ENCODE assay signal across 23 cellular contexts in the genomic region with DNA sequence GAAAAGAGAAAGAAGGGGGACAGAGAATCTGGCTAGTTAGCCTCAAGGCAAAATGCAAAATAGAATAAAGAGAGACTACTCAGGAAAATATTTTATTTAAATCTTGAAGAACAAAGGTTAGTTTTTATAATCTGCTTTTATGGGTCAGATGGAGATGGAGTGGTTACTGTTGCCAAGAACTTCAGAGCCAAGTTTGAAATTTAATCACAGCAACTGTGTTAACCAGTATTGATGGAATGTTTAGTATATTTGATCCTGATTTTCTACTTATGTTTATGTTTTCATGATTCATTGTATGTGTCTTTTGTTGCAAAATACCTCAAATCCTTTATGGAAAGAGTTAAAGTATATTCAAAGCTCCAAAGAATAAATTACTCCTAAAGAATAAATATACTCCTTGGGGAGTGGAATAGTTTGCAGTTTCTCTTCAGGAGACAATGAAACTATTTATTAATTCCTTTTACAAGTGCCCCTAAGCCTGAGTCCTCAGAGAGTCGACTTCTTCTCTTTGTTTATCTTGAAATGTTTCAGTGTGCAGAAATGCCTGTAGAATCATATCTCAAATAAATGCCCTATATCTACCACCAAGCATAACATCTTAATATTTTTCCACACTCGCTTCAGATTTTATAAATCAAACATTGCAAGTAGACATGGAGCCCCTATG.
DNase-seq lines count a peak whose midpoint lies in the region; ATAC-seq and TF ChIP-seq lines count a peak whose summit lies in the region.
"Had no signal": no experiment of that assay in that cellular context is flagged by ENCODE, and none has a peak within 500 bp of the region (broad histone marks: within the 10 kb centered on the region; RNA-seq: fewer than 3 reads in every experiment).

No MANE protein-coding gene starts in this region.

- DNase-seq in HCEC 1CT (peak; percentile 72), RWPE2 (ENCODE audit: low spot score) (no peak), fibroblast of the aortic adventitia (ENCODE audit: low read depth) (peak; percentile 57), sciatic nerve (ENCODE audit: low spot score) (no peak), MM.1S (no peak), GM10266 (ENCODE audit: extremely low spot score) (no peak), NCI-H1092 treated with DMSO at 0.1 percent for 48 hours (lab: John Stamatoyannopoulos, UW) (no peak)
- DNase-seq: activated B cell treated with CpG ODN at 0.5 μM for 24 hours; activated CD4-positive, alpha-beta T cell treated with anti-CD3 and anti-CD28 coated beads, Interleukin-2, amount 50 U/mL, for 4 hours; activated CD8-positive, alpha-beta memory T cell treated with anti-CD3 and anti-CD28 coated beads, Interleukin-2, amount 50 U/mL, for 4 hours; aorta; EL; KG1; naive thymus-derived CD8-positive, alpha-beta T cell; NCI-H1048; NCI-H187 treated with DMSO at 0.1 percent for 48 hours; NCI-H345; NCI-H748 treated with DMSO at 0.1 percent for 48 hours; stimulated activated naive CD8-positive, alpha-beta T cell treated with anti-CD3 and anti-CD28 coated beads, Interleukin-15, Interleukin-2, amounts not matched to agents 100 U/mL and 50 U/mL, for 24 hours had no signal

- intact Hi-C loops in sciatic nerve (cut with DNase I): no loop called here

- H3K4me1 ChIP-seq in RWPE2 (ENCODE audit: insufficient read depth, poor library complexity, severe bottlenecking) (peaks cover 62% of the 10 kb centered on the region), MM.1S (ENCODE audit: low read length) (no peaks in the 10 kb centered on the region)
- H3K4me1 ChIP-seq: parathyroid adenoma, right atrium auricular region had no signal

- no peaks in the 10 kb centered on the region for H3K9me2 ChIP-seq in MM.1S (replicated peaks; ENCODE audit: insufficient read depth, low read length)

- no peaks in the 10 kb centered on the region for H3K27me3 ChIP-seq in RWPE2 (ENCODE audit: insufficient read depth, poor library complexity, severe bottlenecking)
- no peaks in the 10 kb centered on the region for H3K27me3 ChIP-seq in MM.1S (replicated peaks; ENCODE audit: insufficient read depth, low read length)
- H3K27me3 ChIP-seq: right atrium auricular region had no signal

- ATAC-seq in RWPE2 (ENCODE audit: low read depth) (no peak), sciatic nerve (peak; percentile 53)
- ATAC-seq: naive thymus-derived CD8-positive, alpha-beta T cell; Right ventricle myocardium inferior; stimulated activated naive CD8-positive, alpha-beta T cell treated with anti-CD3 and anti-CD28 coated beads, Interleukin-15, Interleukin-2, amounts not matched to agents 100 U/mL and 50 U/mL, for 24 hours had no signal

- peak overlapping the region; percentile 99 for H3K27ac ChIP-seq in RWPE2 (ENCODE audit: poor library complexity, severe bottlenecking)
- no peak overlapping the region for H3K27ac ChIP-seq in MM.1S (ENCODE audit: low read length)
- H3K27ac ChIP-seq: parathyroid adenoma, right atrium auricular region, thoracic aorta had no signal

- H4K20me1 ChIP-seq in MM.1S (ENCODE audit: insufficient read depth, low read length): no peaks in the 10 kb centered on the region

- H3K9me3 ChIP-seq in RWPE2 (ENCODE audit: severe bottlenecking): no peaks in the 10 kb centered on the region
- H3K9me3 ChIP-seq in MM.1S (replicated peaks; ENCODE audit: insufficient read depth, low read length): no peaks in the 10 kb centered on the region
- H3K9me3 ChIP-seq: thoracic aorta had no signal

- H3K4me3 ChIP-seq in RWPE2 (ENCODE audit: severe bottlenecking) (no peak overlapping the region), fibroblast of the aortic adventitia (ENCODE audit: low read depth, low read length) (no peak overlapping the region), MM.1S (ENCODE audit: low read length) (no peak overlapping the region)
- H3K4me3 ChIP-seq: right atrium auricular region, thoracic aorta had no signal

- H3K9ac ChIP-seq in MM.1S (ENCODE audit: low read length): no peak overlapping the region
- H3K9ac ChIP-seq: parathyroid adenoma had no signal

- no peak overlapping the region for H2AFZ ChIP-seq in MM.1S (ENCODE audit: low read length)
- H2AFZ ChIP-seq: parathyroid adenoma had no signal

- H3K36me3 ChIP-seq in RWPE2 (ENCODE audit: low read depth) (no peaks in the 10 kb centered on the region), MM.1S (replicated peaks; ENCODE audit: insufficient read depth, low read length) (no peaks in the 10 kb centered on the region)
- H3K36me3 ChIP-seq: thoracic aorta had no signal

- TF ChIP-seq CTCF in RWPE2 (IDR thresholded peaks at IDR 0.05; ENCODE audit: poor library complexity, severe bottlenecking): no peak
- TF ChIP-seq CTCF in fibroblast of the aortic adventitia (IDR thresholded peaks at IDR 0.05; ENCODE audit: insufficient read depth, low read length): no peak
- TF ChIP-seq CTCF in MM.1S (IDR thresholded peaks at IDR 0.05; ENCODE audit: low read length): no peak
- TF ChIP-seq CTCF in GM10266 (IDR thresholded peaks at IDR 0.05; ENCODE audit: control insufficient read depth, insufficient read depth, low read depth, missing control alignments): no peak

- H3K79me2 ChIP-seq in MM.1S (ENCODE audit: low read length): no peaks in the 10 kb centered on the region
- H3K79me2 ChIP-seq: parathyroid adenoma had no signal

- H3F3A ChIP-seq in MM.1S (ENCODE audit: insufficient read depth, low read length): no peaks in the 10 kb centered on the region

- no peak overlapping the region for H3K4me2 ChIP-seq in MM.1S (ENCODE audit: low read depth, low read length)

Comparison
In these comparisons a context has a peak if more than half of its experiments do, and no peak if none do; other contexts are left out.
1. DNase-seq: peak in HCEC 1CT (single experiment) and fibroblast of the aortic adventitia (single experiment); none in RWPE2 (single experiment), sciatic nerve (single experiment), MM.1S (single experiment), GM10266 (single experiment) and NCI-H1092 treated with DMSO at 0.1 percent for 48 hours (single experiment).